ENCODE assay signal across 9 cellular contexts in the genomic region with DNA sequence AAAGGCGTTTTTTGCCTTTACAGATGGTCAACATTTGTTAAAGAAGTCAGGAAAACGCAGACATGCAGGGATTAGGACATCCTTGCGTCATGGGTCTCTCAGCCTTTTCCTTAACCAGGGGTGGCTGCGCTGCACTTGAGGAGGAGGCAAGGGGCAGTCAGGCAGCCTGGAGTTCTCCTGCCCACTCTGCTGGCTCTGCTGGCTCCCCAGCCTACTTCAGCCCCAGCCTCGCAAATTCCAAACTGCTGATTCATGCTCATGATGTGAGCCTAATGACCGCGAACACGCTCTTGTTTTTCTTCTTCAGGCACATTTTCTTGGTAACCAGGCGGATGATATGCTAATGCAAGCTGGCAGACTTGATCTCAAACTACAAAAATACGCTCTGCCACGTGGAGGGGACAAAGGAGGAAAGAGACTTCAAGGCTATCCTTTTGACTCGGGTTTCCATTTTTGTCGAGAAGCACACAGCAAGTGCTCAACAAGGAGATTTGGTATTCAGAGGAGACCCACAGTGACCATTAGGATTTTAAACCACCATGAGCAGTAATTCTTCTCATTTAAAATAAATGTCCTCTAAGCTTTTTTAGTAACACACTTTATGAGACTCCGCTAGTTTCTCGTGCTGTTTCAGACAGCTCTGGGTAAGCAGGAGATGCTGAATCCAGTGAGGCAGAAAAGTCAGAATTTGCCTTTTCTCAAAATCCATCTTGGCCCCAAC.
DNase-seq lines count a peak whose midpoint lies in the region; ATAC-seq, FAIRE-seq and TF ChIP-seq lines count a peak whose summit lies in the region.
"Had no signal": no experiment of that assay in that cellular context is flagged by ENCODE, and none has a peak within 500 bp of the region (broad histone marks: within the 10 kb centered on the region; RNA-seq: fewer than 3 reads in every experiment).

No MANE protein-coding gene starts in this region.

- TF ChIP-seq CTCF in HEK293 (tag by site-specific recombination; IDR thresholded peaks at IDR 0.05) = no peak; the same call in 1 of the 2 replicates
- no peak for TF ChIP-seq CTCF in HepG2 (CRISPR knock-in tag; IDR thresholded peaks at IDR 0.05)

- TF ChIP-seq POLR2A in HepG2 (IDR thresholded peaks at IDR 0.05; ENCODE audit: insufficient read depth in 1 of 2, low read depth in 2 of 2, low read length in 2 of 2) = no peak

- DNase-seq in RPMI7951 (ENCODE audit: low read depth) (peak; percentile 99), HepG2 (ENCODE audit: low spot score) (peak; percentile 33), NCI-H524 treated with DMSO at 0.1 percent for 48 hours (lab: John Stamatoyannopoulos, UW) (no peak)
- no peak for DNase-seq in effector memory CD8-positive, alpha-beta T cell
- DNase-seq: activated B cell treated with CpG ODN at 0.5 μM for 24 hours had no signal

- no peaks in the 10 kb centered on the region for H3K79me2 ChIP-seq in HepG2 (ENCODE audit: insufficient read depth, low read length)

- no peak overlapping the region for H2AFZ ChIP-seq in HepG2 (ENCODE audit: low read length)

- H3K9me3 Mint-ChIP-seq in effector memory CD8-positive, alpha-beta T cell = no peaks in the 10 kb centered on the region
- H3K9me3 Mint-ChIP-seq: activated B cell treated with CpG ODN at 0.5 μM for 24 hours had no signal

- H3K4me3 ChIP-seq in HEK293 (ENCODE audit: low read depth, low read length) (peak overlapping the region; percentile 2), duodenal mucosa (ENCODE audit: low read depth in 1 of 2, low read length in 2 of 2) (peak overlapping the region; percentile 6 to 49), HepG2 (replicated peaks in 1 of 3; ENCODE audit: insufficient read depth in 1 of 3, low read depth in 2 of 3, low read length in 3 of 3) (no peak overlapping the region), stomach smooth muscle (ENCODE audit: low read length in 2 of 2) (peak overlapping the region; percentile 64 to 70)

- H3K36me3 Mint-ChIP-seq in effector memory CD8-positive, alpha-beta T cell (ENCODE audit: insufficient read depth) = no peaks in the 10 kb centered on the region

- H3K4me1 ChIP-seq in HEK293 (ENCODE audit: control insufficient read depth, insufficient read depth, low read length) = peaks cover 4% of the 10 kb centered on the region; the same call in 1 of the 2 replicates
- peaks cover 0 to 15% of the 10 kb centered on the region in 2 donors for H3K4me1 ChIP-seq in duodenal mucosa (ENCODE audit: control insufficient read depth in 1 of 2, insufficient read depth in 2 of 2, low read length in 2 of 2)
- H3K4me1 ChIP-seq in HepG2 (ENCODE audit: insufficient read depth, low read length) = peaks cover 13% of the 10 kb centered on the region
- peaks cover 13% of the 10 kb centered on the region for H3K4me1 ChIP-seq in stomach smooth muscle (ENCODE audit: control insufficient read depth, insufficient read depth, low read length)

- H4K20me1 ChIP-seq in HepG2 (ENCODE audit: insufficient read depth, low read length) = no peaks in the 10 kb centered on the region

- no peaks in the 10 kb centered on the region for H3K4me1 Mint-ChIP-seq in effector memory CD8-positive, alpha-beta T cell (ENCODE audit: low read depth in 2 of 2)
- H3K4me1 Mint-ChIP-seq: activated B cell treated with CpG ODN at 0.5 μM for 24 hours had no signal

- no peaks in the 10 kb centered on the region for H3K9me3 ChIP-seq in HEK293 (ENCODE audit: control insufficient read depth, insufficient read depth, low read depth, low read length)
- H3K9me3 ChIP-seq in duodenal mucosa (ENCODE audit: control insufficient read depth in 1 of 2, low read length in 2 of 2) = no peaks in the 10 kb centered on the region
- no peaks in the 10 kb centered on the region for H3K9me3 ChIP-seq in HepG2 (ENCODE audit: low read length)
- H3K9me3 ChIP-seq in stomach smooth muscle (ENCODE audit: control insufficient read depth in 2 of 2, low read length in 2 of 2) = no peaks in the 10 kb centered on the region

- POLR2A ChIA-PET in HEK293 (lab: Yijun Ruan, JAX) = interaction anchor here (1.7 to 2.1 kb wide), 2 partner anchors 12 to 288 kb away, joined by 5 to 7 read pairs; no protein-coding TSS in a partner anchor
- POLR2A ChIA-PET in HepG2 (lab: Yijun Ruan, JAX) = no interaction called here

- ATAC-seq in HepG2 (peak; percentile 67), GM21381 (IDR thresholded peaks at IDR 0.05; ENCODE audit: unreplicated experiment) (no peak)
- no peak for ATAC-seq in effector memory CD8-positive, alpha-beta T cell (replicated peaks)

- CTCF ChIA-PET in HEK293 (lab: Yijun Ruan, JAX) = no interaction called here
- CTCF ChIA-PET in HepG2 (lab: Yijun Ruan, JAX; ENCODE audit: low intra/inter-chr PET ratio, low total read pairs) = no interaction called here

- H3K27ac ChIP-seq in HEK293 (ENCODE audit: extremely low read depth, low read depth, low read length) = peak overlapping the region; percentile 38; the same call in 1 of the 2 replicates
- H3K27ac ChIP-seq in duodenal mucosa (ENCODE audit: low read depth, low read length) = peak overlapping the region; percentile 43
- no peak overlapping the region for H3K27ac ChIP-seq in HepG2 (ENCODE audit: extremely low read length, insufficient read depth, low read length)
- H3K27ac ChIP-seq in stomach smooth muscle (ENCODE audit: low read length) = peak overlapping the region; percentile 78

- WGBS in HepG2 (ENCODE audit: low lambda C conversion rate) = 56% methylated on average over 15 of the region's 15 CpGs

- peaks cover 5 to 10% of the 10 kb centered on the region in 2 donors for H3K27me3 Mint-ChIP-seq in effector memory CD8-positive, alpha-beta T cell

- H3K36me3 ChIP-seq in HEK293 (ENCODE audit: control insufficient read depth in 2 of 2, insufficient read depth in 1 of 2, low read length in 2 of 2) (no peaks in the 10 kb centered on the region), duodenal mucosa (ENCODE audit: control insufficient read depth in 1 of 2, insufficient read depth in 2 of 2, low read length in 2 of 2) (no peaks in the 10 kb centered on the region), HepG2 (replicated peaks in 1 of 2; ENCODE audit: control insufficient read depth in 1 of 2, insufficient read depth in 2 of 2, low read length in 2 of 2) (no peaks in the 10 kb centered on the region), stomach smooth muscle (ENCODE audit: control insufficient read depth in 2 of 2, insufficient read depth in 2 of 2, low read length in 2 of 2) (no peaks in the 10 kb centered on the region)

- H3K4me3 Mint-ChIP-seq in effector memory CD8-positive, alpha-beta T cell = no peak overlapping the region
- H3K4me3 Mint-ChIP-seq: activated B cell treated with CpG ODN at 0.5 μM for 24 hours had no signal

- TF ChIP-seq EP300 in HepG2 (IDR thresholded peaks at IDR 0.05; ENCODE audit: low read depth in 2 of 2, low read length in 2 of 2) (no peak), HepG2 (CRISPR knock-in tag; IDR thresholded peaks at IDR 0.05; ENCODE audit: borderline replicate concordance) (no peak)

- H3K9ac ChIP-seq in duodenal mucosa (ENCODE audit: low read depth in 1 of 2, low read length in 2 of 2) (no peak overlapping the region), HepG2 (ENCODE audit: insufficient read depth, low read depth, low read length) (no peak overlapping the region), stomach smooth muscle (ENCODE audit: low read length in 2 of 2) (peak overlapping the region; percentile 49 to 58)

- in situ Hi-C loops in HepG2 (cut with HindIII; ENCODE audit: extremely low pct_ligation_motif_present, low pct_unique_long_range_greater_than_20kb) = no loop called here

- no peak overlapping the region for H3K4me2 ChIP-seq in HepG2 (ENCODE audit: low read depth, low read length)

- BruUV-seq in HepG2 (replicated peaks; lab: Mats Ljungman, UMichigan) = no TSS peak

- H3K27me3 ChIP-seq in duodenal mucosa (ENCODE audit: control insufficient read depth in 1 of 2, insufficient read depth in 2 of 2, low read length in 2 of 2) = no peaks in the 10 kb centered on the region
- no peaks in the 10 kb centered on the region; a peak in 1 of 5 replicates for H3K27me3 ChIP-seq in HepG2 (ENCODE audit: control insufficient read depth in 1 of 2, insufficient read depth in 2 of 2, low read length in 2 of 2)
- H3K27me3 ChIP-seq in stomach smooth muscle (ENCODE audit: control insufficient read depth in 1 of 2, insufficient read depth in 2 of 2, low read length in 2 of 2) = no peaks in the 10 kb centered on the region

- no peak overlapping the region for H3K27ac Mint-ChIP-seq in effector memory CD8-positive, alpha-beta T cell
- H3K27ac Mint-ChIP-seq: activated B cell treated with CpG ODN at 0.5 μM for 24 hours had no signal

- no peak for FAIRE-seq in HepG2 (lab: Jason Lieb, UNC)

- no peak for TF ChIP-seq RAD21 in HepG2 (CRISPR knock-in tag; IDR thresholded peaks at IDR 0.05)

- intact Hi-C loops in HepG2 (cut with micrococcal nuclease; ENCODE audit: unreplicated experiment) = no loop called here

TF ChIP-seq in HEK293, 187 proteins besides CTCF, POLR2A, EP300 and RAD21 (continues in another document):
- TF ChIP-seq ZNF629 (tag by site-specific recombination; IDR thresholded peaks at IDR 0.05) (peak; percentile 78), ZBTB7A (tag by site-specific recombination; IDR thresholded peaks at IDR 0.05; ENCODE audit: low read depth) (no peak), ZNF843 (tag by site-specific recombination; IDR thresholded peaks at IDR 0.05) (peak; percentile 21; the same call in 1 of the 2 replicates), HOXC10 (CRISPR knock-in tag; IDR thresholded peaks at IDR 0.05) (no peak)

TF ChIP-seq in HepG2, 621 proteins besides CTCF, POLR2A, EP300 and RAD21 (continues in another document):
- TF ChIP-seq GRHL1 (CRISPR knock-in tag; conservative IDR thresholded peaks at IDR 0.05) = no peak

Comparison
In these comparisons a context has a peak if more than half of its experiments do, and no peak if none do; other contexts are left out.
1. H3K4me3 ChIP-seq: peak in HEK293 (single experiment), duodenal mucosa (2 of 2) and stomach smooth muscle (2 of 2); none in HepG2 (0 of 3).
2. DNase-seq: peak in RPMI7951 (single experiment) and HepG2 (single experiment); none in effector memory CD8-positive, alpha-beta T cell (0 of 3) and NCI-H524 treated with DMSO at 0.1 percent for 48 hours (single experiment).
3. H3K9ac ChIP-seq: peak in stomach smooth muscle (2 of 2); none in duodenal mucosa (0 of 2) and HepG2 (single experiment).
4. Of the 63 proteins assayed by ChIP-seq in both HepG2 and HEK293: peak only in HepG2: none; only in HEK293: ATF2, PRDM10, ZBTB21, ZBTB8A, ZNF335, ZNF362 and 4 more; in both: PATZ1; in neither: 52.